Comparison of ENCODE assay signal across 19 cellular contexts in the genomic region with DNA sequence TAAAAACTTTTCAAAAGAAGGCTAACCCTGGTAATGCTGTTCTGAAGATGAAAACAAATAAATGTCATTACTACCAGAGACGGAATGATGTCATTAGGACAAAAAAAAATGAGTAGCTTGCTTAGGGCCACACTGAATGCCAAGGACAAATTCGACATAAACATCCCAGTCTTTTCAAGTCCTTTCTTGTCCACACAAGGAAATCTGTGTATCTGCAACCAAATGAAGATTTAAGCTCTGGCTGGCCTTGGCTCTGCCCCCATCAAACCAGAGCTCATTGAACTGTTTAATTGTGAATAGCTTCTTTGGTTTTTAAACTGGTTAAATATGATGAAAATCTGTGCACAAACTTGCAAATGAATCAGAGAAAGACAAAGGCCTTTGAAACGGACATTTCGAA.
"Had no signal": no experiment of that assay in that cellular context is flagged by ENCODE, and none has a peak within 500 bp of the region (broad histone marks: within the 10 kb centered on the region; RNA-seq: fewer than 3 reads in every experiment).

No MANE protein-coding gene starts in this region.

- H3K9me3 Mint-ChIP-seq: activated naive CD4-positive, alpha-beta T cell treated with anti-CD3 and anti-CD28 coated beads, Interleukin-2, amount 10 ng/mL, durations not matched to agents 7 days and 5 days had no signal

- H3K9me3 ChIP-seq: body of pancreas had no signal

- H3K36me3 ChIP-seq: left lung had no signal

- H3K27ac ChIP-seq: body of pancreas, left lung, parathyroid adenoma had no signal

- H2AFZ ChIP-seq: parathyroid adenoma had no signal

- H3K4me3 Mint-ChIP-seq: activated CD4-positive, alpha-beta memory T cell treated with anti-CD3 and anti-CD28 coated beads, Interleukin-2, amount 10 ng/mL, durations not matched to agents 7 days and 5 days; activated naive CD4-positive, alpha-beta T cell treated with anti-CD3 and anti-CD28 coated beads, Interleukin-2, amount 10 ng/mL, durations not matched to agents 7 days and 5 days; activated naive CD8-positive, alpha-beta T cell treated with anti-CD3 and anti-CD28 coated beads, Interleukin-2, amount 50 U/mL, for 24 hours; natural killer cell had no signal

- H3K36me3 Mint-ChIP-seq: activated naive CD4-positive, alpha-beta T cell treated with anti-CD3 and anti-CD28 coated beads, Interleukin-2, amount 10 ng/mL, durations not matched to agents 7 days and 5 days had no signal

- H3K9ac ChIP-seq: parathyroid adenoma had no signal

- H3K27ac Mint-ChIP-seq: activated CD4-positive, alpha-beta memory T cell treated with anti-CD3 and anti-CD28 coated beads, Interleukin-2, amount 10 ng/mL, durations not matched to agents 7 days and 5 days; activated naive CD4-positive, alpha-beta T cell treated with anti-CD3 and anti-CD28 coated beads, Interleukin-2, amount 10 ng/mL, durations not matched to agents 7 days and 5 days; activated naive CD8-positive, alpha-beta T cell treated with anti-CD3 and anti-CD28 coated beads, Interleukin-2, amount 50 U/mL, for 24 hours; natural killer cell had no signal

- H3K27me3 ChIP-seq: body of pancreas, left lung had no signal

- H3K4me1 ChIP-seq: body of pancreas, left lung, parathyroid adenoma had no signal

- H3K4me1 Mint-ChIP-seq: activated CD4-positive, alpha-beta memory T cell treated with anti-CD3 and anti-CD28 coated beads, Interleukin-2, amount 10 ng/mL, durations not matched to agents 7 days and 5 days; activated naive CD4-positive, alpha-beta T cell treated with anti-CD3 and anti-CD28 coated beads, Interleukin-2, amount 10 ng/mL, durations not matched to agents 7 days and 5 days; activated naive CD8-positive, alpha-beta T cell treated with anti-CD3 and anti-CD28 coated beads, Interleukin-2, amount 50 U/mL, for 24 hours; natural killer cell had no signal

- FAIRE-seq: kidney had no signal

- DNase-seq: activated CD4-positive, alpha-beta memory T cell treated with anti-CD3 and anti-CD28 coated beads, Interleukin-2, amount 10 ng/mL, durations not matched to agents 7 days and 5 days; activated CD4-positive, alpha-beta T cell treated with anti-CD3 and anti-CD28 coated beads for 48 hours; activated effector memory CD4-positive, alpha-beta T cell treated with anti-CD3 and anti-CD28 coated beads, Interleukin-2, amount 50 U/mL, for 16 hours; activated naive CD4-positive, alpha-beta T cell treated with anti-CD3 and anti-CD28 coated beads, Interleukin-2, amount 10 ng/mL, durations not matched to agents 7 days and 5 days; activated naive CD8-positive, alpha-beta T cell treated with anti-CD3 and anti-CD28 coated beads, Interleukin-2, amount 50 U/mL, for 24 hours; activated T-cell treated with anti-CD3 and anti-CD28 coated beads for 4 hours; anterior cingulate cortex; body of pancreas; erythroblast; foreskin fibroblast; kidney; left lung; midbrain; natural killer cell; nucleus accumbens; stimulated activated CD4-positive, alpha-beta T cell treated with anti-CD3 and anti-CD28 coated beads, Interleukin-4, amount 100 ng/mL, for 24 hours; stimulated activated naive CD4-positive, alpha-beta T cell treated with Interleukin-2 at 50 U/mL for 16 hours had no signal

- H3K27me3 Mint-ChIP-seq: activated CD4-positive, alpha-beta memory T cell treated with anti-CD3 and anti-CD28 coated beads, Interleukin-2, amount 10 ng/mL, durations not matched to agents 7 days and 5 days; activated naive CD4-positive, alpha-beta T cell treated with anti-CD3 and anti-CD28 coated beads, Interleukin-2, amount 10 ng/mL, durations not matched to agents 7 days and 5 days; activated naive CD8-positive, alpha-beta T cell treated with anti-CD3 and anti-CD28 coated beads, Interleukin-2, amount 50 U/mL, for 24 hours had no signal

- H3K4me3 ChIP-seq: body of pancreas, left lung, lung had no signal
